24 cellular contexts compared by ENCODE assay signal in genomic region chr7:19248681-19249080, GRCh38.
DNase-seq lines count a peak whose midpoint lies in the region; ATAC-seq and TF ChIP-seq lines count a peak whose summit lies in the region.
"Had no signal": no experiment of that assay in that cellular context is flagged by ENCODE, and none has a peak within 500 bp of the region (broad histone marks: within the 10 kb centered on the region; RNA-seq: fewer than 3 reads in every experiment).

No MANE protein-coding gene starts in this region.

- no peaks in the 10 kb centered on the region for H3K36me3 ChIP-seq in MG63
- H3K36me3 ChIP-seq: sigmoid colon had no signal

- ATAC-seq in GM21825 (IDR thresholded peaks at IDR 0.05; ENCODE audit: unreplicated experiment) = no peak
- ATAC-seq: foreskin keratinocyte, GM12878, mucosa of descending colon had no signal

- H3K9me3 Mint-ChIP-seq in chondrocyte (ENCODE audit: low read depth) = no peaks in the 10 kb centered on the region
- H3K9me3 Mint-ChIP-seq: activated naive CD4-positive, alpha-beta T cell treated with anti-CD3 and anti-CD28 coated beads, Interleukin-2, amount 50 U/mL, for 24 hours; activated T-helper 1 cell treated with anti-CD3 and anti-CD28 coated beads, Interleukin-12 subunit alpha, Interleukin-12 subunit beta, Interleukin-2, Interleukin-4 antibody, amounts not matched to agents 30 ng/mL and 10 ng/mL and 1 ng/mL, durations not matched to agents 14 hours and 24 hours and 36 hours had no signal

- H3K9me3 ChIP-seq in MG63 = no peaks in the 10 kb centered on the region
- H3K9me3 ChIP-seq: sigmoid colon had no signal

- peak; percentile 59 for DNase-seq in Daoy (ENCODE audit: low read depth)
- DNase-seq in NCI-H226 = peak; percentile 45
- no peak for DNase-seq in chondrocyte (ENCODE audit: low spot score)
- DNase-seq in non-pigmented ciliary epithelial cell (ENCODE audit: low read depth) = peak; percentile 56
- DNase-seq in effector CD4-positive, alpha-beta T cell = no peak
- DNase-seq in MG63 = no peak
- DNase-seq in germinal center (ENCODE audit: low spot score) = no peak
- DNase-seq: activated CD4-positive, alpha-beta T cell treated with anti-CD3 and anti-CD28 coated beads, Interleukin-2, amount 50 U/mL, for 1 hour; cortex of kidney; DMS 273 treated with DMSO at 0.1 percent for 48 hours; hippocampal formation; Kasumi-1; mucosa of descending colon; NCI-H1092; NCI-H2029 treated with DMSO at 0.1 percent for 48 hours; NCI-H510A; sigmoid colon; substantia nigra had no signal

- no peak overlapping the region for H3K4me3 ChIP-seq in MG63
- H3K4me3 ChIP-seq: GM12878, mucosa of descending colon, sigmoid colon had no signal

- H3K4me3 Mint-ChIP-seq in chondrocyte (ENCODE audit: unreplicated experiment) = peak overlapping the region; percentile 27
- H3K4me3 Mint-ChIP-seq: activated naive CD4-positive, alpha-beta T cell treated with anti-CD3 and anti-CD28 coated beads, Interleukin-2, amount 50 U/mL, for 24 hours; activated T-helper 1 cell treated with anti-CD3 and anti-CD28 coated beads, Interleukin-12 subunit alpha, Interleukin-12 subunit beta, Interleukin-2, Interleukin-4 antibody, amounts not matched to agents 30 ng/mL and 10 ng/mL and 1 ng/mL, durations not matched to agents 14 hours and 24 hours and 36 hours had no signal

- no peaks in the 10 kb centered on the region for H3K27me3 Mint-ChIP-seq in chondrocyte (ENCODE audit: low read depth)
- H3K27me3 Mint-ChIP-seq: activated naive CD4-positive, alpha-beta T cell treated with anti-CD3 and anti-CD28 coated beads, Interleukin-2, amount 50 U/mL, for 24 hours; progenitor cell of endocrine pancreas had no signal

- no peak for TF ChIP-seq CTCF in chondrocyte (IDR thresholded peaks at IDR 0.05)

- H3K4me1 Mint-ChIP-seq in chondrocyte (ENCODE audit: low read depth) = peaks cover 34% of the 10 kb centered on the region
- H3K4me1 Mint-ChIP-seq: activated naive CD4-positive, alpha-beta T cell treated with anti-CD3 and anti-CD28 coated beads, Interleukin-2, amount 50 U/mL, for 24 hours had no signal

- H3K27me3 ChIP-seq in MG63 = no peaks in the 10 kb centered on the region
- H3K27me3 ChIP-seq: foreskin keratinocyte, sigmoid colon had no signal

- peak overlapping the region; percentile 95 for H3K27ac Mint-ChIP-seq in chondrocyte (ENCODE audit: unreplicated experiment)
- H3K27ac Mint-ChIP-seq: activated naive CD4-positive, alpha-beta T cell treated with anti-CD3 and anti-CD28 coated beads, Interleukin-2, amount 50 U/mL, for 24 hours; activated T-helper 1 cell treated with anti-CD3 and anti-CD28 coated beads, Interleukin-12 subunit alpha, Interleukin-12 subunit beta, Interleukin-2, Interleukin-4 antibody, amounts not matched to agents 30 ng/mL and 10 ng/mL and 1 ng/mL, durations not matched to agents 14 hours and 24 hours and 36 hours; progenitor cell of endocrine pancreas had no signal

- no peaks in the 10 kb centered on the region for H3K36me3 Mint-ChIP-seq in chondrocyte (ENCODE audit: low read depth)
- H3K36me3 Mint-ChIP-seq: activated naive CD4-positive, alpha-beta T cell treated with anti-CD3 and anti-CD28 coated beads, Interleukin-2, amount 50 U/mL, for 24 hours had no signal

Comparison
In these comparisons a context has a peak if more than half of its experiments do, and no peak if none do; other contexts are left out.
1. DNase-seq: peak in Daoy (single experiment), NCI-H226 (single experiment) and non-pigmented ciliary epithelial cell (single experiment); none in chondrocyte (single experiment), effector CD4-positive, alpha-beta T cell (single experiment), MG63 (single experiment) and germinal center (single experiment).